24 cellular contexts compared by ENCODE assay signal in genomic region chr3:166265153-166265552, GRCh38.
"Had no signal": no experiment of that assay in that cellular context is flagged by ENCODE, and none has a peak within 500 bp of the region (broad histone marks: within the 10 kb centered on the region; RNA-seq: fewer than 3 reads in every experiment).

No MANE protein-coding gene starts in this region.

- H3K4me1 ChIP-seq: esophagus squamous epithelium, parathyroid adenoma, right lobe of liver, suprapubic skin, transverse colon, upper lobe of right lung, uterus had no signal

- H3K4me2 ChIP-seq: smooth muscle cell had no signal

- FAIRE-seq: endometrium, kidney had no signal

- H2AFZ ChIP-seq: parathyroid adenoma had no signal

- DNase-seq: dermis blood vessel endothelial cell; effector memory CD8-positive, alpha-beta T cell; erythroblast; esophagus squamous epithelium; head of caudate nucleus; kidney; natural killer cell; right lobe of liver; stimulated activated CD4-positive, alpha-beta T cell treated with anti-CD3 and anti-CD28 coated beads, Interleukin-12 subunit alpha, Interleukin-12 subunit beta, amount 100 ng/mL, for 4 hours; stimulated activated CD4-positive, alpha-beta T cell treated with anti-CD3 and anti-CD28 coated beads, Interleukin-1b, Interleukin-23, amount 100 ng/mL, for 48 hours; stimulated activated CD4-positive, alpha-beta T cell treated with anti-CD3 and anti-CD28 coated beads, Interleukin-4, amount 100 ng/mL, for 1 hour; stimulated activated CD8-positive, alpha-beta memory T cell treated with anti-CD3 and anti-CD28 coated beads, Interleukin-4, amount 100 ng/mL, for 48 hours; stimulated activated naive CD4-positive, alpha-beta T cell; stimulated activated naive CD8-positive, alpha-beta T cell treated with anti-CD3 and anti-CD28 coated beads, Interleukin-15, amount 100 ng/mL, for 72 hours; transverse colon; upper lobe of right lung; uterus had no signal

- H3K9ac ChIP-seq: parathyroid adenoma had no signal

- H3K4me3 ChIP-seq: coronary artery, esophagus squamous epithelium, lung, right lobe of liver, smooth muscle cell, suprapubic skin, transverse colon, upper lobe of right lung, uterus had no signal

- H3K79me2 ChIP-seq: parathyroid adenoma had no signal

- H3K27me3 ChIP-seq: esophagus squamous epithelium, right lobe of liver, suprapubic skin, transverse colon, upper lobe of right lung, uterus had no signal

- ATAC-seq: effector memory CD8-positive, alpha-beta T cell; left lobe of liver; natural killer cell; right lobe of liver; stimulated activated naive CD8-positive, alpha-beta T cell treated with anti-CD3 and anti-CD28 coated beads, Interleukin-15, amount 100 ng/mL, for 72 hours; upper lobe of right lung had no signal

- H3K9me3 ChIP-seq: esophagus squamous epithelium, right lobe of liver, suprapubic skin, transverse colon, upper lobe of right lung, uterus had no signal

- H3K36me3 ChIP-seq: esophagus squamous epithelium, right lobe of liver, suprapubic skin, transverse colon, upper lobe of right lung, uterus had no signal

- H3K27ac ChIP-seq: coronary artery, esophagus squamous epithelium, parathyroid adenoma, right lobe of liver, suprapubic skin, transverse colon, upper lobe of right lung, uterus had no signal
